ENCODE assay signal across 1 cellular context in the genomic region with DNA sequence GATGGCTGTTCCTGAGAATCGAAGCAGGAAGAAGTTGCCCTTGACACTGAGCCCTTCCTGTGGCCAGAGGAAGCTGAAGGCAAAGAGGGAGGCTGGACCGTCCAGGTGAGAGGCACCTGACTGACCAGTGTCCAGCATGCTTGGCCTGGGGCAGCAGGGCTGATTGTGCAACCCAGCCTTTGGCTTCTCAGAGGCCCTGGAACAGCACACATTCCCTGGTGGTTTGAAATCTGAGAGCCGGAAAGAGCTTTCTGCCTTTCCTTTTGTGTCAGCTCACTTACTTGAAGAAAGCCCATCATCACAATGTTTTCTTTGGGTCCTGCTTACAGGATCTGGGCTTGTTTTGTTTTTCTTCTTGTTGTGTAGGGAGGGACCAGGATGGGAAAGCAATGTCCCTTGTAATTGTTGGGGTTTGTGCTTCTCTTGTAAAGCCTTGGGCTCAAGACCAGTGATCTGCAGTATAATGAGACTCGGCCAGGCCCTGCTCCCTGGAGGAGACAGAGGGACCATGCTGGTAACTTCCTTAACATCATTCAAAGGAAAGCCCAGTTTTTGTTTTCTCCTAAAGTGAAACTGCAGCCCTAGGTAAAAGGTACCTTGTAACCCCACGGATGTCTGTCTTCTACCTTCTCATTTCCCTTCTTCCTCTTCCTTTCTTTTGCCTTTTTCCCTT.
TF ChIP-seq lines count a peak whose summit lies in the region.

No MANE protein-coding gene starts in this region.

TF ChIP-seq in SK-N-SH treated with all-trans-retinoic acid at 6 μM for 48 hours, 23 proteins besides CTCF, POLR2A, EP300 and RAD21 (continued from another document):
- TF ChIP-seq, protein P1, sequence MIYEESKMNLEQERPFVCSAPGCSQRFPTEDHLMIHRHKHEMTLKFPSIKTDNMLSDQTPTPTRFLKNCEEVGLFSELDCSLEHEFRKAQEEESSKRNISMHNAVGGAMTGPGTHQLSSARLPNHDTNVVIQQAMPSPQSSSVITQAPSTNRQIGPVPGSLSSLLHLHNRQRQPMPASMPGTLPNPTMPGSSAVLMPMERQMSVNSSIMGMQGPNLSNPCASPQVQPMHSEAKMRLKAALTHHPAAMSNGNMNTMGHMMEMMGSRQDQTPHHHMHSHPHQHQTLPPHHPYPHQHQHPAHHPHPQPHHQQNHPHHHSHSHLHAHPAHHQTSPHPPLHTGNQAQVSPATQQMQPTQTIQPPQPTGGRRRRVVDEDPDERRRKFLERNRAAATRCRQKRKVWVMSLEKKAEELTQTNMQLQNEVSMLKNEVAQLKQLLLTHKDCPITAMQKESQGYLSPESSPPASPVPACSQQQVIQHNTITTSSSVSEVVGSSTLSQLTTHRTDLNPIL (CRISPR knock-in tag; IDR thresholded peaks at IDR 0.05; ENCODE audit: low read depth): no peak
- TF ChIP-seq PPARA (CRISPR knock-in tag; IDR thresholded peaks at IDR 0.05; ENCODE audit: borderline replicate concordance) (no peak), OSR1 (CRISPR knock-in tag; IDR thresholded peaks at IDR 0.05) (no peak), ZC3H10 (CRISPR knock-in tag; IDR thresholded peaks at IDR 0.05) (no peak)
